In genomic region chr22:36419177-36419911, GRCh38 we compare ENCODE assay signal across 1 cellular context.
TF ChIP-seq lines count a peak whose summit lies in the region.

No MANE protein-coding gene starts in this region.

TF ChIP-seq in HepG2, 621 proteins besides CTCF, POLR2A, EP300 and RAD21 (continued from another document and continues in another):
- TF ChIP-seq ZBTB40 (IDR thresholded peaks at IDR 0.05) (no peak), ZBTB40 (CRISPR knock-in tag; IDR thresholded peaks at IDR 0.05) (peak; percentile 80; the same call in 1 of the 2 replicates), FOXA3 (CRISPR knock-in tag; IDR thresholded peaks at IDR 0.05) (peak; percentile 97), ZNF772 (CRISPR knock-in tag; IDR thresholded peaks at IDR 0.05) (peak; percentile 83), CHD4 (IDR thresholded peaks at IDR 0.05; ENCODE audit: borderline replicate concordance, low read length) (no peak), U2AF2 (IDR thresholded peaks at IDR 0.05; ENCODE audit: low read depth, low read length) (peak; percentile 79; the same call in 1 of the 2 replicates), ZNF749 (CRISPR knock-in tag; IDR thresholded peaks at IDR 0.05; ENCODE audit: borderline replicate concordance) (no peak), ZNF446 (CRISPR knock-in tag; IDR thresholded peaks at IDR 0.05) (no peak), ZNF672 (CRISPR knock-in tag; IDR thresholded peaks at IDR 0.05) (no peak), CBX5 (CRISPR knock-in tag; IDR thresholded peaks at IDR 0.05; ENCODE audit: borderline replicate concordance) (peak; percentile 83; the same call in 1 of the 2 replicates), CSRNP2 (CRISPR knock-in tag; conservative IDR thresholded peaks at IDR 0.05; ENCODE audit: low read depth) (no peak), IRF9 (CRISPR knock-in tag; IDR thresholded peaks at IDR 0.05; ENCODE audit: borderline replicate concordance) (0 out of 2 replicates have a peak, but pooled peaks have one; percentile 58), ZBTB33 (CRISPR knock-in tag; IDR thresholded peaks at IDR 0.05) (peak; percentile 61), ZNF761 (CRISPR knock-in tag; conservative IDR thresholded peaks at IDR 0.05) (0 out of 2 replicates have a peak, but pooled peaks have one; percentile 35), IRX3 (CRISPR knock-in tag; IDR thresholded peaks at IDR 0.05; ENCODE audit: borderline replicate concordance, low read depth) (no peak), MLLT10 (CRISPR knock-in tag; IDR thresholded peaks at IDR 0.05) (no peak), ZKSCAN1 (IDR thresholded peaks at IDR 0.05; ENCODE audit: low read length) (no peak), TBX3 (IDR thresholded peaks at IDR 0.05; ENCODE audit: borderline replicate concordance) (peak; percentile 75; the same call in 1 of the 2 replicates), ZBTB42 (CRISPR knock-in tag; IDR thresholded peaks at IDR 0.05) (0 out of 2 replicates have a peak, but pooled peaks have one; percentile 64), ZMYM2 (CRISPR knock-in tag; IDR thresholded peaks at IDR 0.05) (0 out of 2 replicates have a peak, but pooled peaks have one; percentile 37), AGO2 (optimal IDR thresholded peaks at IDR 0.05; ENCODE audit: low read depth, low read length) (no peak), ASH2L (IDR thresholded peaks at IDR 0.05; ENCODE audit: insufficient read length, low read depth, low read length) (peak; percentile 73), MLXIP (CRISPR knock-in tag; IDR thresholded peaks at IDR 0.05; ENCODE audit: borderline replicate concordance) (peak; percentile 41; the same call in 1 of the 2 replicates), CEBPB (IDR thresholded peaks at IDR 0.05; ENCODE audit: borderline replicate concordance, low read depth, low read length) (peak; percentile 86; the same call in 1 of the 2 replicates), ZBTB38 (CRISPR knock-in tag; IDR thresholded peaks at IDR 0.05) (peak; percentile 87; the same call in 1 of the 2 replicates), ZNF550 (CRISPR knock-in tag; IDR thresholded peaks at IDR 0.05; ENCODE audit: borderline replicate concordance) (no peak), ZSCAN22 (CRISPR knock-in tag; IDR thresholded peaks at IDR 0.05) (no peak), SPEN (CRISPR knock-in tag; IDR thresholded peaks at IDR 0.05; ENCODE audit: low read depth) (peak; percentile 67; the same call in 1 of the 2 replicates), SRSF4 (IDR thresholded peaks at IDR 0.05; ENCODE audit: low read depth, low read length, poor library complexity, severe bottlenecking) (no peak), HNRNPUL1 (IDR thresholded peaks at IDR 0.05; ENCODE audit: low read depth, low read length) (no peak), ZNF234 (CRISPR knock-in tag; conservative IDR thresholded peaks at IDR 0.05) (no peak), NFE2L1 (CRISPR knock-in tag; IDR thresholded peaks at IDR 0.05; ENCODE audit: borderline replicate concordance) (no peak), ZNF879 (CRISPR knock-in tag; IDR thresholded peaks at IDR 0.05) (no peak), EHMT2 (IDR thresholded peaks at IDR 0.05; ENCODE audit: borderline replicate concordance, low read depth, low read length) (no peak), SIX1 (CRISPR knock-in tag; IDR thresholded peaks at IDR 0.05; ENCODE audit: borderline replicate concordance) (peak; percentile 79), SMC3 (IDR thresholded peaks at IDR 0.05; ENCODE audit: low read length) (peak; percentile 43; the same call in 1 of the 2 replicates), TCF7L2 (IDR thresholded peaks at IDR 0.05; ENCODE audit: low read depth, low read length) (peak; percentile 79), KLF6 (CRISPR knock-in tag; IDR thresholded peaks at IDR 0.05) (peak; percentile 87)
- TF ChIP-seq, protein P1, sequence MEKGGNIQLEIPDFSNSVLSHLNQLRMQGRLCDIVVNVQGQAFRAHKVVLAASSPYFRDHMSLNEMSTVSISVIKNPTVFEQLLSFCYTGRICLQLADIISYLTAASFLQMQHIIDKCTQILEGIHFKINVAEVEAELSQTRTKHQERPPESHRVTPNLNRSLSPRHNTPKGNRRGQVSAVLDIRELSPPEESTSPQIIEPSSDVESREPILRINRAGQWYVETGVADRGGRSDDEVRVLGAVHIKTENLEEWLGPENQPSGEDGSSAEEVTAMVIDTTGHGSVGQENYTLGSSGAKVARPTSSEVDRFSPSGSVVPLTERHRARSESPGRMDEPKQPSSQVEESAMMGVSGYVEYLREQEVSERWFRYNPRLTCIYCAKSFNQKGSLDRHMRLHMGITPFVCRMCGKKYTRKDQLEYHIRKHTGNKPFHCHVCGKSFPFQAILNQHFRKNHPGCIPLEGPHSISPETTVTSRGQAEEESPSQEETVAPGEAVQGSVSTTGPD (CRISPR knock-in tag; IDR thresholded peaks at IDR 0.05), result no peak
- TF ChIP-seq, protein P2, sequence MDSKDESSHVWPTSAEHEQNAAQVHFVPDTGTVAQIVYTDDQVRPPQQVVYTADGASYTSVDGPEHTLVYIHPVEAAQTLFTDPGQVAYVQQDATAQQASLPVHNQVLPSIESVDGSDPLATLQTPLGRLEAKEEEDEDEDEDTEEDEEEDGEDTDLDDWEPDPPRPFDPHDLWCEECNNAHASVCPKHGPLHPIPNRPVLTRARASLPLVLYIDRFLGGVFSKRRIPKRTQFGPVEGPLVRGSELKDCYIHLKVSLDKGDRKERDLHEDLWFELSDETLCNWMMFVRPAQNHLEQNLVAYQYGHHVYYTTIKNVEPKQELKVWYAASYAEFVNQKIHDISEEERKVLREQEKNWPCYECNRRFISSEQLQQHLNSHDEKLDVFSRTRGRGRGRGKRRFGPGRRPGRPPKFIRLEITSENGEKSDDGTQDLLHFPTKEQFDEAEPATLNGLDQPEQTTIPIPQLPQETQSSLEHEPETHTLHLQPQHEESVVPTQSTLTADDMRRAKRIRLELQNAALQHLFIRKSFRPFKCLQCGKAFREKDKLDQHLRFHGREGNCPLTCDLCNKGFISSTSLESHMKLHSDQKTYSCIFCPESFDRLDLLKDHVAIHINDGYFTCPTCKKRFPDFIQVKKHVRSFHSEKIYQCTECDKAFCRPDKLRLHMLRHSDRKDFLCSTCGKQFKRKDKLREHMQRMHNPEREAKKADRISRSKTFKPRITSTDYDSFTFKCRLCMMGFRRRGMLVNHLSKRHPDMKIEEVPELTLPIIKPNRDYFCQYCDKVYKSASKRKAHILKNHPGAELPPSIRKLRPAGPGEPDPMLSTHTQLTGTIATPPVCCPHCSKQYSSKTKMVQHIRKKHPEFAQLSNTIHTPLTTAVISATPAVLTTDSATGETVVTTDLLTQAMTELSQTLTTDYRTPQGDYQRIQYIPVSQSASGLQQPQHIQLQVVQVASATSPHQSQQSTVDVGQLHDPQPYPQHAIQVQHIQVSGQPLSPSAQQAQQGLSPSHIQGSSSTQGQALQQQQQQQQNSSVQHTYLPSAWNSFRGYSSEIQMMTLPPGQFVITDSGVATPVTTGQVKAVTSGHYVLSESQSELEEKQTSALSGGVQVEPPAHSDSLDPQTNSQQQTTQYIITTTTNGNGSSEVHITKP (CRISPR knock-in tag; IDR thresholded peaks at IDR 0.05; ENCODE audit: low read depth), result peak; percentile 85
